In the genomic region with DNA sequence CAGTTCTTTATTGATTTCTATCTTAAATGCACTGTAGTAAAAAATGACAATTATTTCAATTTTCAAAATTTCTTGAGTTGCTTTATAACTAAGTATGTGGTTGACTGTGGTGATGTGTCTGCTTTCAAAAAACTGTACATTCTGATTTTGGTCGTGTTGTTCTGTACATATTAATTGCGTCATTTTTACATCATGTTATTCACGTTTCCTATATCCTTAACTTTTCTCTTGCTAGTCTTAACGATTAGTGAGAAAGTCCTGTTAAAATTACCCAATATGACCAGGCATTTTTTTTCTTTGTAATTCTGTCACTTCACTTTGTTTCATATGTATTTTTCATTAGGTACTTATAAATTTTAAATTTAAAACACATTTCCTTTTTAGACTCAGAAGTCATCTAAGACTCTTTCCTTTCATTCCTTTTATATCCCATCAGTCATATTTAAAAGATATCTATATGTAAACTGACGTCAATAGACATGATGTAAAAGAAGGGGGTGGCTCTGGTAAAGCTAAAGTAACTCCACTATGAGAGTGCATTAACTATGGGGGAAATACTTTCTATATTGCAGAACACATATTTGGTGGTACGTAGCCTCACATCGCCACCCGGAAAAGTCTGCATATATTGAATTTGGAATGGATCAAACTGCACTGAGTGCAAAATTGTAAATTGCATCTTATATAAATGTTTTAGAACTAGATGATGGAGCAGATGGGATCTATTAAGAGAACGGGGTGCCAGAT, we compare ENCODE assay signal across 1 cellular context.
TF ChIP-seq lines count a peak whose summit lies in the region.

No MANE protein-coding gene starts in this region.

TF ChIP-seq in IMR-90, 13 proteins besides CTCF, POLR2A, EP300 and RAD21:
- no peak for TF ChIP-seq FOS (IDR thresholded peaks at IDR 0.05; ENCODE audit: low read depth, low read length)
- TF ChIP-seq RCOR1 (IDR thresholded peaks at IDR 0.05; ENCODE audit: insufficient replicate concordance, low read length) = no peak
- TF ChIP-seq BHLHE40 (IDR thresholded peaks at IDR 0.05; ENCODE audit: low read depth, low read length) = no peak
- TF ChIP-seq MXI1 (IDR thresholded peaks at IDR 0.05; ENCODE audit: borderline replicate concordance, low read depth, low read length) = no peak
- no peak for TF ChIP-seq MAFK (IDR thresholded peaks at IDR 0.05; ENCODE audit: low read depth, low read length)
- no peak for TF ChIP-seq USF2 (IDR thresholded peaks at IDR 0.05; ENCODE audit: low read depth, low read length)
- TF ChIP-seq MAZ (IDR thresholded peaks at IDR 0.05; ENCODE audit: borderline replicate concordance, low read depth, low read length) = no peak
- no peak for TF ChIP-seq CEBPB (IDR thresholded peaks at IDR 0.05; ENCODE audit: low read depth, low read length)
- TF ChIP-seq SMC3 (IDR thresholded peaks at IDR 0.05; ENCODE audit: low read depth, low read length) = no peak
- no peak for TF ChIP-seq NFE2L2 (IDR thresholded peaks at IDR 0.05; ENCODE audit: low read depth, low read length)
- no peak for TF ChIP-seq CHD1 (IDR thresholded peaks at IDR 0.05; ENCODE audit: low read depth, low read length)
- no peak for TF ChIP-seq RFX5 (IDR thresholded peaks at IDR 0.05; ENCODE audit: low read depth, low read length)
- TF ChIP-seq, protein P1, sequence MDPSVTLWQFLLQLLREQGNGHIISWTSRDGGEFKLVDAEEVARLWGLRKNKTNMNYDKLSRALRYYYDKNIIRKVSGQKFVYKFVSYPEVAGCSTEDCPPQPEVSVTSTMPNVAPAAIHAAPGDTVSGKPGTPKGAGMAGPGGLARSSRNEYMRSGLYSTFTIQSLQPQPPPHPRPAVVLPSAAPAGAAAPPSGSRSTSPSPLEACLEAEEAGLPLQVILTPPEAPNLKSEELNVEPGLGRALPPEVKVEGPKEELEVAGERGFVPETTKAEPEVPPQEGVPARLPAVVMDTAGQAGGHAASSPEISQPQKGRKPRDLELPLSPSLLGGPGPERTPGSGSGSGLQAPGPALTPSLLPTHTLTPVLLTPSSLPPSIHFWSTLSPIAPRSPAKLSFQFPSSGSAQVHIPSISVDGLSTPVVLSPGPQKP (IDR thresholded peaks at IDR 0.05; ENCODE audit: borderline replicate concordance, low read depth, low read length) = no peak
